In genomic region chr14:101870273-101870939, GRCh38 we compare ENCODE assay signal across 13 cellular contexts.
"Had no signal": no experiment of that assay in that cellular context is flagged by ENCODE, and none has a peak within 500 bp of the region (broad histone marks: within the 10 kb centered on the region; RNA-seq: fewer than 3 reads in every experiment).

No MANE protein-coding gene starts in this region.

- H3K27ac Mint-ChIP-seq: activated CD8-positive, alpha-beta memory T cell treated with anti-CD3 and anti-CD28 coated beads, Interleukin-2, amount 10 ng/mL, durations not matched to agents 7 days and 5 days had no signal

- H3K9me3 ChIP-seq: mucosa of descending colon, upper lobe of left lung had no signal

- H3K27me3 Mint-ChIP-seq: activated CD8-positive, alpha-beta memory T cell treated with anti-CD3 and anti-CD28 coated beads, Interleukin-2, amount 10 ng/mL, durations not matched to agents 7 days and 5 days; stimulated activated naive CD8-positive, alpha-beta T cell treated with anti-CD3 and anti-CD28 coated beads, Interleukin-15, Interleukin-2, amounts not matched to agents 100 ng/mL and 50 ng/mL, for 24 hours had no signal

- H3K4me3 ChIP-seq: coronary artery, mucosa of descending colon, upper lobe of left lung had no signal

- H3K27ac ChIP-seq: coronary artery, upper lobe of left lung had no signal

- DNase-seq: activated CD4-positive, CD25-positive, alpha-beta regulatory T cell; activated CD8-positive, alpha-beta memory T cell treated with anti-CD3 and anti-CD28 coated beads, Interleukin-2, amount 10 ng/mL, durations not matched to agents 7 days and 5 days; activated naive CD4-positive, alpha-beta T cell treated with Interleukin-2 at 50 U/mL for 16 hours; caudate nucleus; effector memory CD4-positive, alpha-beta T cell; hippocampal formation; mucosa of descending colon; stimulated activated CD4-positive, alpha-beta T cell treated with anti-CD3 and anti-CD28 coated beads, Interleukin-2, amount 100 ng/mL, for 48 hours; stimulated activated CD8-positive, alpha-beta memory T cell treated with anti-CD3 and anti-CD28 coated beads, Interleukin-4, amount 100 ng/mL, for 48 hours; upper lobe of left lung had no signal

- H3K27me3 ChIP-seq: upper lobe of left lung had no signal

- ATAC-seq: activated CD8-positive, alpha-beta memory T cell treated with anti-CD3 and anti-CD28 coated beads, Interleukin-2, amount 10 ng/mL, durations not matched to agents 7 days and 5 days; mucosa of descending colon had no signal

- H3K4me3 Mint-ChIP-seq: activated CD8-positive, alpha-beta memory T cell treated with anti-CD3 and anti-CD28 coated beads, Interleukin-2, amount 10 ng/mL, durations not matched to agents 7 days and 5 days; neural crest cell; stimulated activated naive CD8-positive, alpha-beta T cell treated with anti-CD3 and anti-CD28 coated beads, Interleukin-15, Interleukin-2, amounts not matched to agents 100 ng/mL and 50 ng/mL, for 24 hours had no signal

- H3K36me3 ChIP-seq: upper lobe of left lung had no signal

- H3K9me3 Mint-ChIP-seq: neural crest cell; stimulated activated naive CD8-positive, alpha-beta T cell treated with anti-CD3 and anti-CD28 coated beads, Interleukin-15, Interleukin-2, amounts not matched to agents 100 ng/mL and 50 ng/mL, for 24 hours had no signal
